In the genomic region with DNA sequence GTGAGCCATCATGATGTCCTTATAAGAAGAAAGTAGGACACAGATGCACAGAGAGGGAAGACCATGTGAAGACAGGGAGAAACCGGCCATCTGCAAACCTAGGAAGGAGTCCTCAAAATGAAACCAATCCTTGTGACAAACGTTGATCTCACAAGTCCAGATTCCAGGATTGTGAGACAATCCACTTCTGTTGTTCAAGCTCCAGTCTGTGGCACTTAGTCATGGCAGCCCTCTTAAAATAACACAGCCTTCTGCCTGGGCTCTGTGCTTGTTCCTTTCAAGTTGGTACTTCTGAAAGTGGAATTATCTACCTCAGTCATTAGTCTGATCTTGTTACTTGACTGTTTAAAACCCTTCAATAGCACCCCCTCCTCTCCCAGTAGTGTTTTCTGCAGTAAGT, we compare ENCODE assay signal across 15 cellular contexts.
A peak's percentile ranks its signal among the peaks of the same experiment; 100 is the strongest.
DNase-seq lines count a peak whose midpoint lies in the region; ATAC-seq and TF ChIP-seq lines count a peak whose summit lies in the region.
"Had no signal": no experiment of that assay in that cellular context is flagged by ENCODE, and none has a peak within 500 bp of the region (broad histone marks: within the 10 kb centered on the region; RNA-seq: fewer than 3 reads in every experiment).

No MANE protein-coding gene starts in this region.

- H3K9me3 Mint-ChIP-seq in nephron progenitor cell: no peaks in the 10 kb centered on the region
- no peaks in the 10 kb centered on the region for H3K9me3 Mint-ChIP-seq in effector memory CD8-positive, alpha-beta T cell
- H3K9me3 Mint-ChIP-seq: naive B cell had no signal

- CTCF ChIA-PET in mammary epithelial cell (lab: Charles Lee; ENCODE audit: low non-redundant PET): no interaction called here

- peak overlapping the region; percentile 5 for H3K4me2 ChIP-seq in mammary epithelial cell (ENCODE audit: insufficient read depth, low read depth, low read length)

- H3K27ac ChIP-seq in right cardiac atrium (ENCODE audit: low read length) (no peak overlapping the region), mammary epithelial cell (ENCODE audit: insufficient read depth, low read depth, low read length) (no peak overlapping the region)
- H3K27ac ChIP-seq: RWPE1, VCaP had no signal

- dilution Hi-C loops in mammary epithelial cell (cut with HindIII; ENCODE audit: low sequenced_read_pairs): no loop called here

- no peaks in the 10 kb centered on the region for H3K36me3 Mint-ChIP-seq in nephron progenitor cell (ENCODE audit: low read depth)
- H3K36me3 Mint-ChIP-seq in effector memory CD8-positive, alpha-beta T cell (ENCODE audit: insufficient read depth): no peaks in the 10 kb centered on the region
- H3K36me3 Mint-ChIP-seq: naive B cell had no signal

- no peaks in the 10 kb centered on the region for H3K79me2 ChIP-seq in mammary epithelial cell (ENCODE audit: insufficient read depth, low read length)

- in situ Hi-C loops in mammary epithelial cell (cut with MboI; ENCODE audit: low sequenced_read_pairs in 2 of 2): no loop called here

- H3K27me3 ChIP-seq in right cardiac atrium (ENCODE audit: control insufficient read depth, insufficient read depth): no peaks in the 10 kb centered on the region
- H3K27me3 ChIP-seq in mammary epithelial cell (ENCODE audit: insufficient read depth, low read length): no peaks in the 10 kb centered on the region
- H3K27me3 ChIP-seq: transverse colon had no signal

- intact Hi-C loops in left ventricle myocardium superior (cut with micrococcal nuclease): no loop called here
- intact Hi-C loops in right cardiac atrium (cut with DNase I): no loop called here
- intact Hi-C loops in mammary epithelial cell (cut with micrococcal nuclease): no loop called here

- H3K4me1 Mint-ChIP-seq in nephron progenitor cell: peaks cover 66% of the 10 kb centered on the region
- H3K4me1 Mint-ChIP-seq in effector memory CD8-positive, alpha-beta T cell (ENCODE audit: low read depth in 2 of 2): peaks cover 0 to 2% of the 10 kb centered on the region in 2 donors

- no peaks in the 10 kb centered on the region for H4K20me1 ChIP-seq in mammary epithelial cell (ENCODE audit: insufficient read depth, low read length)

- TF ChIP-seq CTCF in mammary epithelial cell (conservative IDR thresholded peaks at IDR 0.05 in 1 of 2, IDR thresholded peaks at IDR 0.05 in 1 of 2; ENCODE audit: extremely low read depth in 1 of 2, insufficient read depth in 1 of 2, low read depth in 1 of 2, low read length in 2 of 2) (no peak), nephron progenitor cell (IDR thresholded peaks at IDR 0.05) (no peak)

- no peaks in the 10 kb centered on the region for H3K36me3 ChIP-seq in mammary epithelial cell (ENCODE audit: insufficient read depth, low read length)
- H3K36me3 ChIP-seq: transverse colon had no signal

- BruUV-seq in mammary epithelial cell (replicated peaks; lab: Mats Ljungman, UMichigan): no TSS peak

- ATAC-seq in left ventricle myocardium superior: peak; percentile 19
- ATAC-seq in right cardiac atrium: no peak
- no peak for ATAC-seq in HG03439 (IDR thresholded peaks at IDR 0.05; ENCODE audit: unreplicated experiment)
- no peak for ATAC-seq in effector memory CD8-positive, alpha-beta T cell (replicated peaks)

- H3K9ac ChIP-seq in mammary epithelial cell (ENCODE audit: insufficient read depth, low read length): no peak overlapping the region

- no peak overlapping the region for H3K27ac Mint-ChIP-seq in nephron progenitor cell
- H3K27ac Mint-ChIP-seq in effector memory CD8-positive, alpha-beta T cell: no peak overlapping the region

- DNase-seq in left ventricle myocardium superior (no peak), right cardiac atrium (no peak), mammary epithelial cell (peak; percentile 76), inferior parietal cortex (ENCODE audit: extremely low spot score) (peak; percentile 28), SK-N-DZ (ENCODE audit: low spot score) (no peak), nephron progenitor cell (no peak)
- DNase-seq in effector memory CD8-positive, alpha-beta T cell: no peak
- DNase-seq: DMS79, naive B cell, NCI-H345, transverse colon had no signal

- 59% methylated on average over 2 of the region's 2 CpGs for WGBS in right cardiac atrium
- WGBS in mammary epithelial cell (ENCODE audit: low coverage, missing lambda C conversion rate): 60% methylated on average over 2 of the region's 2 CpGs

- H2AFZ ChIP-seq in mammary epithelial cell (ENCODE audit: low read depth, low read length): peak overlapping the region; percentile 65

- peaks cover 4% of the 10 kb centered on the region for H3K27me3 Mint-ChIP-seq in nephron progenitor cell (ENCODE audit: low read depth, poor library complexity)
- H3K27me3 Mint-ChIP-seq in effector memory CD8-positive, alpha-beta T cell: no peaks in the 10 kb centered on the region
- H3K27me3 Mint-ChIP-seq: naive B cell had no signal

- H3K9me3 ChIP-seq in right cardiac atrium (ENCODE audit: control insufficient read depth, low read length): no peaks in the 10 kb centered on the region
- no peaks in the 10 kb centered on the region for H3K9me3 ChIP-seq in mammary epithelial cell (replicated peaks; ENCODE audit: insufficient read depth, low read length)
- H3K9me3 ChIP-seq: transverse colon had no signal

- H3K4me1 ChIP-seq in right cardiac atrium (ENCODE audit: control insufficient read depth, insufficient read depth, low read length) (peaks cover 11% of the 10 kb centered on the region), mammary epithelial cell (ENCODE audit: insufficient read depth, low read length) (peaks cover 31% of the 10 kb centered on the region)

- H3K4me3 Mint-ChIP-seq in nephron progenitor cell: no peak overlapping the region
- H3K4me3 Mint-ChIP-seq in effector memory CD8-positive, alpha-beta T cell: no peak overlapping the region
- H3K4me3 Mint-ChIP-seq: naive B cell had no signal

- no peak overlapping the region for H3K4me3 ChIP-seq in right cardiac atrium (ENCODE audit: low read length)
- no peak overlapping the region for H3K4me3 ChIP-seq in mammary epithelial cell (replicated peaks in 1 of 3; ENCODE audit: insufficient read depth in 1 of 3, low read depth in 2 of 3, low read length in 3 of 3)
- H3K4me3 ChIP-seq: skin epidermis, transverse colon had no signal

Comparison
In these comparisons a context has a peak if more than half of its experiments do, and no peak if none do; other contexts are left out.
1. DNase-seq: peak in mammary epithelial cell (single experiment) and inferior parietal cortex (single experiment); none in left ventricle myocardium superior (single experiment), right cardiac atrium (0 of 3), SK-N-DZ (single experiment), nephron progenitor cell (single experiment) and effector memory CD8-positive, alpha-beta T cell (0 of 3).